ENCODE assay signal across 24 cellular contexts in genomic region chr5:98785244-98785643, GRCh38. TPM values are rescaled to one million over a fixed set of nuclear protein-coding genes. Genes with fewer than 3 reads are reported as not detected.
DNase-seq lines count a peak whose midpoint lies in the region; ATAC-seq and TF ChIP-seq lines count a peak whose summit lies in the region.
"Had no signal": no experiment of that assay in that cellular context is flagged by ENCODE, and none has a peak within 500 bp of the region (broad histone marks: within the 10 kb centered on the region; RNA-seq: fewer than 3 reads in every experiment).

No MANE protein-coding gene starts in this region.

- H3K4me3 ChIP-seq in SK-N-SH (ENCODE audit: low read depth in 2 of 2, low read length in 1 of 2) (peak overlapping the region in 1 of 2 experiments; percentile 6; a peak in 1 of 4 replicates), colonic mucosa (no peak overlapping the region), neural cell (ENCODE audit: low read length) (peak overlapping the region; percentile 34), transverse colon (no peak overlapping the region)
- H3K4me3 ChIP-seq: A549; BLaER1 treated with 17β-estradiol and CSF1 and Interleukin-3, amounts not matched to agents 10 nM and 100 nM; heart right ventricle; left ventricle myocardium inferior; Peyer's patch had no signal

- peak overlapping the region; percentile 11 to 23; a peak in 3 of 4 replicates for H3K27ac ChIP-seq in SK-N-SH (ENCODE audit: low read depth in 2 of 2, low read length in 1 of 2)
- H3K27ac ChIP-seq in colonic mucosa, result peak overlapping the region; percentile 68
- H3K27ac ChIP-seq in neural cell (ENCODE audit: low read length), result no peak overlapping the region
- H3K27ac ChIP-seq in transverse colon, result peak overlapping the region; percentile 71 to 81 (median 78)
- H3K27ac ChIP-seq: A549; BLaER1 treated with 17β-estradiol and CSF1 and Interleukin-3, amounts not matched to agents 10 nM and 100 nM; brain microvascular endothelial cell; left ventricle myocardium inferior had no signal

- H3K4me1 ChIP-seq in SK-N-SH (ENCODE audit: control insufficient read depth in 1 of 2, insufficient read depth in 2 of 2, low read depth in 1 of 2, low read length in 1 of 2) (peaks cover 18 to 62% of the 10 kb centered on the region in 2 experiments; a peak in 3 of 4 replicates), colonic mucosa (peaks cover 7% of the 10 kb centered on the region), transverse colon (peaks cover 32 to 97% (median 76%) of the 10 kb centered on the region in 4 donors)
- H3K4me1 ChIP-seq: A549 had no signal

- peaks cover 64 to 85% of the 10 kb centered on the region in 2 experiments for H3K36me3 ChIP-seq in SK-N-SH (replicated peaks in 1 of 2; ENCODE audit: control insufficient read depth in 1 of 2, insufficient read depth in 2 of 2, low read length in 1 of 2)
- no peaks in the 10 kb centered on the region for H3K36me3 ChIP-seq in colonic mucosa
- H3K36me3 ChIP-seq in neural cell (ENCODE audit: insufficient read depth, low read length), result peaks cover 25% of the 10 kb centered on the region
- H3K36me3 ChIP-seq in transverse colon, result no peaks in the 10 kb centered on the region
- H3K36me3 ChIP-seq: Peyer's patch had no signal

- DNase-seq in SK-N-SH (no peak), colonic mucosa (no peak), transverse colon (no peak), mesenteric fat pad (ENCODE audit: low spot score) (no peak), sciatic nerve (ENCODE audit: low spot score) (no peak)
- DNase-seq in stimulated activated effector memory CD8-positive, alpha-beta T cell treated with anti-CD3 and anti-CD28 coated beads, Interleukin-12 subunit alpha, Interleukin-12 subunit beta, amount 100 ng/mL, for 72 hours (ENCODE audit: low spot score in 2 of 2), result no peak
- DNase-seq: activated CD4-positive, alpha-beta T cell treated with anti-CD3 and anti-CD28 coated beads for 48 hours; activated naive CD8-positive, alpha-beta T cell treated with anti-CD3 and anti-CD28 coated beads, Interleukin-2, amount 10 ng/mL, durations not matched to agents 7 days and 5 days; brain microvascular endothelial cell; effector memory CD8-positive, alpha-beta T cell; H7; heart right ventricle; left ventricle myocardium inferior; NCI-H2081 treated with DMSO at 0.1 percent for 48 hours; NCI-H446; Peyer's patch; stimulated activated CD4-positive, alpha-beta T cell treated with anti-CD3 and anti-CD28 coated beads, Interleukin-4, amount 100 ng/mL, for 4 hours; stimulated activated naive CD8-positive, alpha-beta T cell treated with anti-CD3 and anti-CD28 coated beads, Interleukin-15, amount 100 ng/mL, for 72 hours; T-helper 1 cell had no signal

- H3K9me2 ChIP-seq in SK-N-SH, result no peaks in the 10 kb centered on the region
- no peaks in the 10 kb centered on the region for H3K9me2 ChIP-seq in neural cell (ENCODE audit: insufficient read depth, low read length)

- TF ChIP-seq EP300 in SK-N-SH (IDR thresholded peaks at IDR 0.05; ENCODE audit: borderline replicate concordance in 1 of 2, low read depth in 1 of 2, low read length in 1 of 2) (no peak), neural cell (conservative IDR thresholded peaks at IDR 0.05; ENCODE audit: poor library complexity, severe bottlenecking) (no peak), transverse colon (IDR thresholded peaks at IDR 0.05; ENCODE audit: low read depth) (no peak)

- H3K9me3 ChIP-seq in SK-N-SH (no peaks in the 10 kb centered on the region), colonic mucosa (no peaks in the 10 kb centered on the region), neural cell (ENCODE audit: low read length) (no peaks in the 10 kb centered on the region), transverse colon (no peaks in the 10 kb centered on the region)
- H3K9me3 ChIP-seq: A549; BLaER1 treated with 17β-estradiol and CSF1 and Interleukin-3, amounts not matched to agents 10 nM and 100 nM; heart right ventricle; left ventricle myocardium inferior; Peyer's patch had no signal

- intact Hi-C loops in colonic mucosa (cut with DNase I), result no loop called here
- intact Hi-C loops in transverse colon (cut with DNase I; ENCODE audit: low total_unique reads), result no loop called here
- intact Hi-C loops in sciatic nerve (cut with DNase I), result no loop called here

- H3K36me3 Mint-ChIP-seq in stimulated activated effector memory CD8-positive, alpha-beta T cell treated with anti-CD3 and anti-CD28 coated beads, Interleukin-12 subunit alpha, Interleukin-12 subunit beta, amount 100 ng/mL, for 72 hours, result no peaks in the 10 kb centered on the region

- H3K27ac Mint-ChIP-seq in stimulated activated effector memory CD8-positive, alpha-beta T cell treated with anti-CD3 and anti-CD28 coated beads, Interleukin-12 subunit alpha, Interleukin-12 subunit beta, amount 100 ng/mL, for 72 hours, result no peak overlapping the region
- H3K27ac Mint-ChIP-seq: activated naive CD8-positive, alpha-beta T cell treated with anti-CD3 and anti-CD28 coated beads, Interleukin-2, amount 10 ng/mL, durations not matched to agents 7 days and 5 days; effector memory CD8-positive, alpha-beta T cell; stimulated activated naive CD8-positive, alpha-beta T cell treated with anti-CD3 and anti-CD28 coated beads, Interleukin-15, amount 100 ng/mL, for 72 hours had no signal

- no peak overlapping the region for H3K4me3 Mint-ChIP-seq in stimulated activated effector memory CD8-positive, alpha-beta T cell treated with anti-CD3 and anti-CD28 coated beads, Interleukin-12 subunit alpha, Interleukin-12 subunit beta, amount 100 ng/mL, for 72 hours
- H3K4me3 Mint-ChIP-seq: activated naive CD8-positive, alpha-beta T cell treated with anti-CD3 and anti-CD28 coated beads, Interleukin-2, amount 10 ng/mL, durations not matched to agents 7 days and 5 days; effector memory CD8-positive, alpha-beta T cell; stimulated activated naive CD8-positive, alpha-beta T cell treated with anti-CD3 and anti-CD28 coated beads, Interleukin-15, amount 100 ng/mL, for 72 hours had no signal

- 66% methylated on average over 3 of the region's 3 CpGs for WGBS in SK-N-SH (ENCODE audit: low lambda C conversion rate)
- 42 to 50% methylated on average over 2 to 3 of the region's 3 CpGs for WGBS in transverse colon (ENCODE audit: low coverage in 1 of 2), 2 donors

- no peak overlapping the region for H3K9ac ChIP-seq in SK-N-SH
- peak overlapping the region in 1 of 2 donors; percentile 52 for H3K9ac ChIP-seq in colonic mucosa (ENCODE audit: low read depth in 2 of 2, low read length in 2 of 2)
- H3K9ac ChIP-seq in neural cell (ENCODE audit: low read length), result no peak overlapping the region
- H3K9ac ChIP-seq: BLaER1 treated with 17β-estradiol and CSF1 and Interleukin-3, amounts not matched to agents 10 nM and 100 nM had no signal

- H2AFZ ChIP-seq in SK-N-SH (ENCODE audit: low read depth) (no peak overlapping the region), neural cell (ENCODE audit: low read depth, low read length) (no peak overlapping the region)

- TF ChIP-seq RAD21 in SK-N-SH (IDR thresholded peaks at IDR 0.05; ENCODE audit: low read length) (no peak), neural cell (conservative IDR thresholded peaks at IDR 0.05) (no peak)

- H3K4me2 ChIP-seq in SK-N-SH, result peak overlapping the region; percentile 47
- H3K4me2 ChIP-seq in neural cell (ENCODE audit: low read length), result no peak overlapping the region
- H3K4me2 ChIP-seq: A549 had no signal

- TF ChIP-seq CTCF in SK-N-SH (IDR thresholded peaks at IDR 0.05) (no peak), colonic mucosa (IDR thresholded peaks at IDR 0.05) (no peak), neural cell (IDR thresholded peaks at IDR 0.05; ENCODE audit: poor library complexity, severe bottlenecking) (no peak), transverse colon (IDR thresholded peaks at IDR 0.05) (no peak)

- POLR2A ChIA-PET in SK-N-SH (lab: Yijun Ruan, JAX), result no interaction called here

- H3K9me3 Mint-ChIP-seq in stimulated activated effector memory CD8-positive, alpha-beta T cell treated with anti-CD3 and anti-CD28 coated beads, Interleukin-12 subunit alpha, Interleukin-12 subunit beta, amount 100 ng/mL, for 72 hours, result no peaks in the 10 kb centered on the region
- H3K9me3 Mint-ChIP-seq: activated naive CD8-positive, alpha-beta T cell treated with anti-CD3 and anti-CD28 coated beads, Interleukin-2, amount 10 ng/mL, durations not matched to agents 7 days and 5 days; effector memory CD8-positive, alpha-beta T cell; stimulated activated naive CD8-positive, alpha-beta T cell treated with anti-CD3 and anti-CD28 coated beads, Interleukin-15, amount 100 ng/mL, for 72 hours had no signal

- no peak for TF ChIP-seq POLR2A in transverse colon (IDR thresholded peaks at IDR 0.05)

- peaks cover 36% of the 10 kb centered on the region for H3F3A ChIP-seq in SK-N-SH (replicated peaks; ENCODE audit: insufficient read depth)
- H3F3A ChIP-seq in neural cell (ENCODE audit: insufficient read depth, low read length, poor library complexity, severe bottlenecking), result no peaks in the 10 kb centered on the region

- H4K20me1 ChIP-seq in SK-N-SH (ENCODE audit: insufficient read depth) (peaks cover 100% of the 10 kb centered on the region), neural cell (ENCODE audit: insufficient read depth) (no peaks in the 10 kb centered on the region)

- H3K79me2 ChIP-seq in SK-N-SH (ENCODE audit: insufficient read depth), result peaks cover 100% of the 10 kb centered on the region
- H3K79me2 ChIP-seq in neural cell (replicated peaks; ENCODE audit: insufficient read depth, low read length), result peaks cover 95% of the 10 kb centered on the region

- H3K27me3 ChIP-seq in SK-N-SH (ENCODE audit: insufficient read depth) (no peaks in the 10 kb centered on the region), colonic mucosa (no peaks in the 10 kb centered on the region), neural cell (ENCODE audit: insufficient read depth, low read depth, low read length) (no peaks in the 10 kb centered on the region), transverse colon (no peaks in the 10 kb centered on the region)
- H3K27me3 ChIP-seq: BLaER1 treated with 17β-estradiol and CSF1 and Interleukin-3, amounts not matched to agents 10 nM and 100 nM; brain microvascular endothelial cell; heart right ventricle; Peyer's patch had no signal

- H3K4me1 Mint-ChIP-seq in stimulated activated effector memory CD8-positive, alpha-beta T cell treated with anti-CD3 and anti-CD28 coated beads, Interleukin-12 subunit alpha, Interleukin-12 subunit beta, amount 100 ng/mL, for 72 hours, result no peaks in the 10 kb centered on the region
- H3K4me1 Mint-ChIP-seq: activated naive CD8-positive, alpha-beta T cell treated with anti-CD3 and anti-CD28 coated beads, Interleukin-2, amount 10 ng/mL, durations not matched to agents 7 days and 5 days had no signal

- CTCF ChIA-PET in SK-N-SH (lab: Yijun Ruan, JAX), result interaction anchor here (1.1 to 24.4 kb wide), 2 partner anchors 11 to 12 kb away, joined by 6 to 409 read pairs; partner anchors contain the start of gene RGMB

- no peak for ATAC-seq in SK-N-SH treated with all-trans-retinoic acid at 6 μM for 48 hours
- ATAC-seq in sciatic nerve, result no peak
- ATAC-seq in stimulated activated effector memory CD8-positive, alpha-beta T cell treated with anti-CD3 and anti-CD28 coated beads, Interleukin-12 subunit alpha, Interleukin-12 subunit beta, amount 100 ng/mL, for 72 hours, result no peak
- ATAC-seq: A549; effector memory CD8-positive, alpha-beta T cell; heart right ventricle; HepG2; stimulated activated naive CD8-positive, alpha-beta T cell treated with anti-CD3 and anti-CD28 coated beads, Interleukin-15, amount 100 ng/mL, for 72 hours had no signal

- in situ Hi-C loops in transverse colon (cut with MboI; ENCODE audit: low pct_ligation_motif_present in 1 of 4, low pct_unique_long_range_greater_than_20kb in 1 of 4, low sequenced_read_pairs in 3 of 4), result loop anchor here in 1 of 4 donors (25.0 kb wide), 1 partner anchor 1248 kb away; no protein-coding TSS in a partner anchor

RNA-seq across cellular contexts. Expression of gene RGMB, which starts 11.8 kb away (rescaled TPM):
- polyA plus RNA-seq in SK-N-SH (2012; rRNA removed), result 72.6 and 86.7 TPM in 2 replicates
- polyA plus RNA-seq in SK-N-SH (2012; cell fraction: cytosol; rRNA removed), result 71.7 and 77.5 TPM in 2 replicates
- polyA plus RNA-seq in SK-N-SH (2012; cell fraction: nucleus; rRNA removed), result 242 and 373 TPM in 2 replicates
- 10 to 100 TPM; 67.7 to 69.6 TPM for total RNA-seq in colonic mucosa
- polyA plus RNA-seq in neural cell, result 58.4 and 61.7 TPM in 2 replicates
- 110 and 121 TPM in 2 replicates for polyA minus RNA-seq in neural cell
- 100 to 1,000 TPM in 1 of 4 donors, 10 to 100 TPM in 3; 39.0 to 125 (median 50.3) TPM for total RNA-seq in transverse colon
- total RNA-seq in mesenteric fat pad, result 11.3 TPM
- 20.2 TPM for total RNA-seq in sciatic nerve
